8 cellular contexts compared by ENCODE assay signal in the genomic region with DNA sequence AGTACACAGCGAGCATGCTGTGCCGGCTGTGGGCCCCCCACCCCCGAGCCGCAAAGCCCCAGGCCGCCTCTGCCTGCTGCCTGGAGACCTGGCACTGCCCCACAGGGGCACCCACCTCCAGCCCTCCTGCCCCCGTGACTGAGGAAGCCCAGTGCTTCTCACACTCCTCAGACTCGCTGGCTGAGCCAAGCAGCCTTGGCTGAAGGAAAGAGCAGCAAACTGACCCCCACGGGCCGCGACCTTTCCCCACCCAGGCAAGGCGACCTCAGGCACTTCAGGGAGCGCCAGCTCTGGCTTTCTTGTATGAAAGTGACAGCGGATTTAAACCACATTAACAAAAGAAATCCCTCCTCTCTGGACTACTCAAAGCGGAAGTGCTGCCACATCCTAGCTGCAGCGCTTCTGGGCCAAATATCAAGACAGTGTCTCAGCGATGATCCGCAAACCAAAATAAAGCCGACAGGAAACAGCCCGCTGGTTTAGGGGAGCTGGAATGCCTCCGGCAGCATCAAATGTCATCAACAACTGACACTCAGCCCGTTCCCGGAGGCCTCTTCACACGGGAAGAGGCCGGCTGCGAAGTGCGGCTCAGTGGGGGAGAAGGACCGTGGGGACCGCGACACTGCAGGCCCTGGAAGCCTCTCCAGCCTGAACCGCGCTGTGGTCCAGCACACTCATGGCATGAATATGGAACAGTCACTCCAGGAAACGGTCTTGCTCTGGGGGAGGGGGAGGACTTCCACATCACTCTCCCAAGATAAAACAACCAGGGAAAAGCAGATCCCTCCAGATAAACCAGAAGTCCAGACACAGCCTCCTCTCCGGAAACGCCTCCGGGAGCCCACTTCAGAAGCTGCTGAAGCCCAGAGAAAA. TPM values are rescaled to one million over a fixed set of nuclear protein-coding genes. Genes with fewer than 3 reads are reported as not detected.
DNase-seq lines count a peak whose midpoint lies in the region; ATAC-seq, FAIRE-seq and TF ChIP-seq lines count a peak whose summit lies in the region.

No MANE protein-coding gene starts in this region.

- FAIRE-seq in pancreas (lab: Jason Lieb, UNC) = no peak

- no peaks in the 10 kb centered on the region for H3K9me3 ChIP-seq in RWPE2 (ENCODE audit: severe bottlenecking)
- no peaks in the 10 kb centered on the region for H3K9me3 ChIP-seq in pancreas

- H3K27ac ChIP-seq in RWPE2 (ENCODE audit: poor library complexity, severe bottlenecking) (peak overlapping the region; percentile 79), pancreas (peak overlapping the region in 2 of 4 donors; percentile 42 to 54)

- WGBS in pancreas, 2 donors = 38 to 46% methylated on average over 34 to 35 of the region's 35 CpGs

- peaks cover 11% of the 10 kb centered on the region for H3K36me3 Mint-ChIP-seq in activated naive CD8-positive, alpha-beta T cell treated with anti-CD3 and anti-CD28 coated beads, Interleukin-2, amount 50 U/mL, for 24 hours (ENCODE audit: low read depth)

- no peaks in the 10 kb centered on the region for H3K27me3 Mint-ChIP-seq in activated naive CD8-positive, alpha-beta T cell treated with anti-CD3 and anti-CD28 coated beads, Interleukin-2, amount 50 U/mL, for 24 hours

- no peaks in the 10 kb centered on the region for H3K9me3 Mint-ChIP-seq in activated naive CD8-positive, alpha-beta T cell treated with anti-CD3 and anti-CD28 coated beads, Interleukin-2, amount 50 U/mL, for 24 hours

- H3K4me3 ChIP-seq in RWPE2 (ENCODE audit: severe bottlenecking) = peak overlapping the region; percentile 85
- H3K4me3 ChIP-seq in pancreas = peak overlapping the region; percentile 61 to 88 (median 76)

- no peaks in the 10 kb centered on the region for H3K36me3 ChIP-seq in RWPE2 (ENCODE audit: low read depth)
- H3K36me3 ChIP-seq in pancreas = no peaks in the 10 kb centered on the region

- H3K27ac Mint-ChIP-seq in activated naive CD8-positive, alpha-beta T cell treated with anti-CD3 and anti-CD28 coated beads, Interleukin-2, amount 50 U/mL, for 24 hours = peak overlapping the region; percentile 93

- intact Hi-C loops in Right ventricle myocardium inferior (cut with DNase I) (loop anchor here (2.0 kb wide), 1 partner anchor 66 kb away; no protein-coding TSS in a partner anchor), pancreas (cut with DNase I) (no loop called here)

- peaks cover 19% of the 10 kb centered on the region for H3K4me1 ChIP-seq in RWPE2 (ENCODE audit: insufficient read depth, poor library complexity, severe bottlenecking)
- H3K4me1 ChIP-seq in pancreas = peaks cover 0 to 11% (median 3%) of the 10 kb centered on the region in 3 donors

- H3K27me3 ChIP-seq in RWPE2 (ENCODE audit: insufficient read depth, poor library complexity, severe bottlenecking) (no peaks in the 10 kb centered on the region), pancreas (no peaks in the 10 kb centered on the region)

- ATAC-seq in HG03378 (IDR thresholded peaks at IDR 0.05; ENCODE audit: unreplicated experiment) (peak; percentile 23), RWPE2 (ENCODE audit: low read depth) (peak; percentile 55), Right ventricle myocardium inferior (peak; percentile 37), pancreas (peak; percentile 29 to 51 (median 46)), HG03520 (IDR thresholded peaks at IDR 0.05; ENCODE audit: unreplicated experiment) (no peak)
- ATAC-seq in activated naive CD8-positive, alpha-beta T cell treated with anti-CD3 and anti-CD28 coated beads, Interleukin-2, amount 50 U/mL, for 24 hours = peak; percentile 30

- DNase-seq in DMS79 treated with DMSO at 0.1 percent for 48 hours (lab: John Stamatoyannopoulos, UW) (peak; percentile 94), RWPE2 (ENCODE audit: low spot score) (no peak), Right ventricle myocardium inferior (ENCODE audit: missing footprints) (peak; percentile 82), pancreas (peak in 3 of 6 donors; percentile 44 to 46 (median 45)), iPS-NIHi11 (ENCODE audit: low spot score) (no peak)
- DNase-seq in activated naive CD8-positive, alpha-beta T cell treated with anti-CD3 and anti-CD28 coated beads, Interleukin-2, amount 50 U/mL, for 24 hours = peak; percentile 62

- no peak for TF ChIP-seq CTCF in RWPE2 (IDR thresholded peaks at IDR 0.05; ENCODE audit: poor library complexity, severe bottlenecking)
- TF ChIP-seq CTCF in pancreas (IDR thresholded peaks at IDR 0.05) = no peak

- H3K4me1 Mint-ChIP-seq in activated naive CD8-positive, alpha-beta T cell treated with anti-CD3 and anti-CD28 coated beads, Interleukin-2, amount 50 U/mL, for 24 hours = peaks cover 67% of the 10 kb centered on the region

- peak overlapping the region; percentile 92 for H3K4me3 Mint-ChIP-seq in activated naive CD8-positive, alpha-beta T cell treated with anti-CD3 and anti-CD28 coated beads, Interleukin-2, amount 50 U/mL, for 24 hours

RNA-seq across cellular contexts. Expression of a gene that starts 1.5 kb away (rescaled TPM):
- total RNA-seq in Right ventricle myocardium inferior = 12.7 TPM
- total RNA-seq in pancreas = 10 to 100 TPM in 3 of 6 donors, 1 to 10 TPM in 3; 7.1 to 11.2 (median 10.1) TPM
- polyA plus RNA-seq in pancreas = 1 to 10 TPM; 5.7 to 6.5 TPM

RNA-seq across cellular contexts. Expression of a gene that starts 48.1 kb away (rescaled TPM):
- total RNA-seq in Right ventricle myocardium inferior (not detected), pancreas (1 to 10 TPM in 5 of 6 donors, under 1 TPM in 1; 0.75 to 5.8 (median 3.3) TPM)
- 1 to 10 TPM; 1.2 to 3.0 TPM for polyA plus RNA-seq in pancreas

Comparison
In these comparisons a context has a peak if more than half of its experiments do, and no peak if none do; other contexts are left out.
1. DNase-seq: peak in DMS79 treated with DMSO at 0.1 percent for 48 hours (single experiment), activated naive CD8-positive, alpha-beta T cell treated with anti-CD3 and anti-CD28 coated beads, Interleukin-2, amount 50 U/mL, for 24 hours (single experiment) and Right ventricle myocardium inferior (single experiment); none in RWPE2 (single experiment) and iPS-NIHi11 (single experiment).